8 cellular contexts compared by ENCODE assay signal in genomic region chr6:11218827-11219826, GRCh38. TPM values are rescaled to one million over a fixed set of nuclear protein-coding genes. Genes with fewer than 3 reads are reported as not detected.
DNase-seq lines count a peak whose midpoint lies in the region; ATAC-seq, FAIRE-seq and TF ChIP-seq lines count a peak whose summit lies in the region.

No MANE protein-coding gene starts in this region.

- peak overlapping the region in 1 of 2 donors; percentile 24 for H3K9ac ChIP-seq in kidney (ENCODE audit: low read length in 2 of 2)

- TF ChIP-seq CTCF in ascending aorta (IDR thresholded peaks at IDR 0.05) (no peak), kidney (IDR thresholded peaks at IDR 0.05; ENCODE audit: borderline replicate concordance, extremely low read depth, insufficient read depth) (no peak)

- H3K27ac ChIP-seq in ascending aorta (peak overlapping the region; percentile 91 to 94), kidney (ENCODE audit: low read depth in 2 of 2, low read length in 2 of 2) (peak overlapping the region; percentile 85 to 93)

- H3K27me3 ChIP-seq in ascending aorta: no peaks in the 10 kb centered on the region

- H3K36me3 ChIP-seq in ascending aorta (peaks cover 6 to 57% of the 10 kb centered on the region in 2 donors), kidney (ENCODE audit: control insufficient read depth in 1 of 2, insufficient read depth in 2 of 2, low read length in 2 of 2) (peaks cover 0 to 5% of the 10 kb centered on the region in 2 donors)

- no peak for FAIRE-seq in kidney (lab: Jason Lieb, UNC)
- no peak for FAIRE-seq in H54 (lab: Jason Lieb, UNC)

- intact Hi-C loops in ascending aorta (cut with DNase I) (no loop called here), kidney (cut with DNase I) (no loop called here), sciatic nerve (cut with DNase I) (no loop called here)

- ATAC-seq in sciatic nerve (peak; percentile 92), GM19035 (IDR thresholded peaks at IDR 0.05; ENCODE audit: unreplicated experiment) (no peak)

- H3K9me3 ChIP-seq in ascending aorta: no peaks in the 10 kb centered on the region
- no peaks in the 10 kb centered on the region for H3K9me3 ChIP-seq in kidney (ENCODE audit: control insufficient read depth in 1 of 2, low read length in 2 of 2)

- H3K4me3 ChIP-seq in ascending aorta (peak overlapping the region in 1 of 2 donors; percentile 34), kidney (ENCODE audit: low read length in 2 of 2) (peak overlapping the region in 1 of 2 donors; percentile 24)

- DNase-seq in HuH-7 (ENCODE audit: low spot score) (peak; percentile 18), ascending aorta (ENCODE audit: low spot score in 2 of 2) (no peak), kidney (no peak), sciatic nerve (ENCODE audit: low spot score) (peak; percentile 78), H54 (ENCODE audit: insufficient read length, low spot score) (no peak), HuH-7.5 (ENCODE audit: low spot score) (no peak), COR-L47 (lab: John Stamatoyannopoulos, UW) (no peak)

- TF ChIP-seq POLR2A in H54 (IDR thresholded peaks at IDR 0.05; ENCODE audit: low read depth, low read length): no peak

- H3K4me1 ChIP-seq in ascending aorta (peaks cover 40 to 88% of the 10 kb centered on the region in 2 donors), kidney (ENCODE audit: control insufficient read depth in 1 of 2, insufficient read depth in 1 of 2, low read depth in 1 of 2, low read length in 2 of 2) (peaks cover 68 to 81% of the 10 kb centered on the region in 2 donors)

RNA-seq across cellular contexts. Expression of gene NEDD9, which starts 13.3 kb away (rescaled TPM):
- total RNA-seq in ascending aorta (150 TPM), kidney (101 TPM), sciatic nerve (55.4 TPM)
- polyA plus RNA-seq in kidney (ENCODE audit: insufficient read depth, low read depth, low replicate concordance): 19.2 TPM

Comparison
In these comparisons a context has a peak if more than half of its experiments do, and no peak if none do; other contexts are left out.
1. DNase-seq: peak in HuH-7 (single experiment) and sciatic nerve (single experiment); none in ascending aorta (0 of 2), kidney (single experiment), H54 (single experiment), HuH-7.5 (single experiment) and COR-L47 (single experiment).